Comparison of ENCODE assay signal across 1 cellular context in genomic region chr3:42099020-42099765, GRCh38.
TF ChIP-seq lines count a peak whose summit lies in the region.

No MANE protein-coding gene starts in this region.

TF ChIP-seq in GM23338, 12 proteins besides CTCF, POLR2A, EP300 and RAD21 (continued from another document):
- no peak for TF ChIP-seq ZNF462 (CRISPR knock-in tag; IDR thresholded peaks at IDR 0.05)
- TF ChIP-seq EZH2phosphoT487 (IDR thresholded peaks at IDR 0.05; ENCODE audit: unreplicated experiment), result no peak
- no peak for TF ChIP-seq EZH2 (IDR thresholded peaks at IDR 0.05; ENCODE audit: low read depth, unreplicated experiment)
- no peak for TF ChIP-seq ETS1 (IDR thresholded peaks at IDR 0.05)
